13 cellular contexts compared by ENCODE assay signal in the genomic region with DNA sequence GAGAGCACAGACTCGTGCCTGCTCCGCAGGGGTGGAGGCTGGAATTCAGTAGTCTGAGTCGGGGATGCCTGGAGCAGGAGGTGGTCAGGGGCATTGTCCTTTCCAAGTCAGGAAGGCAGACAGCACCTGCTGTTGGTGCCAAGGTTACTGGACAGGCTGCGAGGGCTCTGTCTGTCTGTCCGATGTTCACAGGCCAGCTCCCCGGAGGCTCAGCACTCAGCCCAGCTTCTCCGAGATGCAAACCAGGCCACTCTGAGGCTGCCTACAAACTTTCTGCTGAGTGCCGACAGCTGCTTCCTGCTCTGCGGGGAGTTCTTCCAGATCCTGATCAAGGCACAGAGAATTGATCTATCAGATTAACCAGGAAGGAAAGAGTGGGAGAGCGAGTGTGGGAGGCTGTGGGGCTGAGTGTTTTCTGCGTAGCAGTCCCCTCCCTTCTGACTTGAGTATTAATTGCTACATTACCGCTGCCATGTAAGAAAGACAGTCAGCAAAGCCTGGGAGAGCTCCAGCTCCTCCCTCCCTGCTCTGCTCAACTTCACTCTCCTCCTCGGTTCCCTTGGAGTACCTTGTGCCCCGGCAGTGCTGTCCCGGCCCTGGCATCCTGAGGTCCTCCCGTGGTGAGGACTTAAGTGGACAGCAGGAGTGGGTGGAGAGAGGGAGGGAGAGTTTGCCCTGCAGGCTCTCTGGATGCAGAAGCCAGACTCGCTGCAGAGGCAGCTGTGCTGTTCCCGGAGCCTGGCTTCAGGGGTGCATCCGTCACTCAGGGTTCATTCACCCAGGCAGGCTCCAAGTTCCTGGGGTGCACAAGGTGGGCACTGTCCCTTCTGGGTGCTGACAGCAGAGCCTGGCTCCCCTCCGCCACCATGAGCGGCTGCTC. TPM values are rescaled to one million over a fixed set of nuclear protein-coding genes. Genes with fewer than 3 reads are reported as not detected.
DNase-seq lines count a peak whose midpoint lies in the region; FAIRE-seq and TF ChIP-seq lines count a peak whose summit lies in the region.
"Had no signal": no experiment of that assay in that cellular context is flagged by ENCODE, and none has a peak within 500 bp of the region (broad histone marks: within the 10 kb centered on the region; RNA-seq: fewer than 3 reads in every experiment).

No MANE protein-coding gene starts in this region.

- H3K36me3 ChIP-seq in NT2/D1 (ENCODE audit: insufficient read depth, insufficient read length, low read length) (no peaks in the 10 kb centered on the region), trophoblast cell (ENCODE audit: control insufficient read depth in 1 of 2, insufficient read depth in 2 of 2, low read length in 2 of 2) (no peaks in the 10 kb centered on the region)
- H3K36me3 ChIP-seq: neutrophil had no signal

- H3K36me3 Mint-ChIP-seq in CD14-positive monocyte, result no peaks in the 10 kb centered on the region
- no peaks in the 10 kb centered on the region for H3K36me3 Mint-ChIP-seq in glutamatergic neuron (ENCODE audit: unreplicated experiment)
- no peaks in the 10 kb centered on the region for H3K36me3 Mint-ChIP-seq in activated naive CD4-positive, alpha-beta T cell treated with anti-CD3 and anti-CD28 coated beads, Interleukin-2, amount 10 ng/mL, durations not matched to agents 7 days and 5 days

- H2BK120ac ChIP-seq in trophoblast cell (ENCODE audit: insufficient read depth, low read length, poor library complexity), result peak overlapping the region; percentile 28

- H3K4me1 Mint-ChIP-seq in CD14-positive monocyte, result peaks cover 61% of the 10 kb centered on the region
- peaks cover 37% of the 10 kb centered on the region for H3K4me1 Mint-ChIP-seq in glutamatergic neuron (ENCODE audit: low read depth, unreplicated experiment)
- no peaks in the 10 kb centered on the region for H3K4me1 Mint-ChIP-seq in activated naive CD4-positive, alpha-beta T cell treated with anti-CD3 and anti-CD28 coated beads, Interleukin-2, amount 10 ng/mL, durations not matched to agents 7 days and 5 days
- H3K4me1 Mint-ChIP-seq: central memory CD8-positive, alpha-beta T cell had no signal

- H3K79me2 ChIP-seq in trophoblast cell (ENCODE audit: control insufficient read depth, insufficient read depth, low read length, poor library complexity), result no peaks in the 10 kb centered on the region

- peak overlapping the region; percentile 22 for H3K4ac ChIP-seq in trophoblast cell (ENCODE audit: low read depth, low read length)

- peak overlapping the region; percentile 39 for H4K8ac ChIP-seq in trophoblast cell (ENCODE audit: low read depth, low read length)

- no peak overlapping the region for H2BK12ac ChIP-seq in trophoblast cell (ENCODE audit: low read length)

- H3K14ac ChIP-seq in trophoblast cell (ENCODE audit: low read length), result no peak overlapping the region

- H3K27me3 ChIP-seq in NT2/D1 (ENCODE audit: insufficient read depth, insufficient read length) (peaks cover 33% of the 10 kb centered on the region), trophoblast cell (ENCODE audit: insufficient read depth, low read length) (no peaks in the 10 kb centered on the region)

- H3K4me3 ChIP-seq in NT2/D1 (ENCODE audit: insufficient read length, low read depth) (no peak overlapping the region), trophoblast cell (ENCODE audit: low read depth, low read length) (no peak overlapping the region)

- H4K12ac ChIP-seq in trophoblast cell (ENCODE audit: low read depth, low read length), result no peak overlapping the region

- peak overlapping the region; percentile 45 for H4K91ac ChIP-seq in trophoblast cell (ENCODE audit: low read depth, low read length)

- no CpG with 5 or more reads among the region's 21 CpGs for WGBS in trophoblast cell (ENCODE audit: extremely low coverage, insufficient coverage, insufficient read length)

- peak overlapping the region; percentile 59 for H3K27ac ChIP-seq in trophoblast cell (ENCODE audit: low read depth, low read length)
- H3K27ac ChIP-seq: neutrophil had no signal

- TF ChIP-seq CTCF in CD14-positive monocyte (IDR thresholded peaks at IDR 0.05) (no peak), glutamatergic neuron (IDR thresholded peaks at IDR 0.05; ENCODE audit: partially characterized antibody, unreplicated experiment) (no peak)

- H3K9me3 Mint-ChIP-seq in CD14-positive monocyte (peaks cover 0 to 1% (median 0%) of the 10 kb centered on the region in 7 donors), glutamatergic neuron (ENCODE audit: unreplicated experiment) (peaks cover 2% of the 10 kb centered on the region)
- no peaks in the 10 kb centered on the region for H3K9me3 Mint-ChIP-seq in activated naive CD4-positive, alpha-beta T cell treated with anti-CD3 and anti-CD28 coated beads, Interleukin-2, amount 10 ng/mL, durations not matched to agents 7 days and 5 days
- H3K9me3 Mint-ChIP-seq: central memory CD8-positive, alpha-beta T cell had no signal

- peaks cover 11% of the 10 kb centered on the region for H3K4me1 ChIP-seq in NT2/D1 (ENCODE audit: insufficient read depth, insufficient read length)
- peaks cover 17 to 21% of the 10 kb centered on the region in 2 experiments for H3K4me1 ChIP-seq in trophoblast cell (ENCODE audit: control insufficient read depth in 1 of 2, insufficient read depth in 2 of 2, low read length in 2 of 2)

- H3K18ac ChIP-seq in trophoblast cell (ENCODE audit: low read length), result peak overlapping the region; percentile 30

- peak overlapping the region; percentile 16 for H2BK5ac ChIP-seq in trophoblast cell (ENCODE audit: low read depth, low read length, poor library complexity)

- peak overlapping the region; percentile 51 for H2AK5ac ChIP-seq in trophoblast cell (ENCODE audit: low read length)

- FAIRE-seq in GM19239 (lab: Jason Lieb, UNC), result no peak

- no peak overlapping the region for H3K23ac ChIP-seq in trophoblast cell (ENCODE audit: low read length)

- H3K27me3 Mint-ChIP-seq in CD14-positive monocyte (ENCODE audit: low read depth in 3 of 3) (peaks cover 0 to 2% (median 2%) of the 10 kb centered on the region in 3 donors), glutamatergic neuron (ENCODE audit: unreplicated experiment) (peaks cover 11% of the 10 kb centered on the region)
- H3K27me3 Mint-ChIP-seq in activated naive CD4-positive, alpha-beta T cell treated with anti-CD3 and anti-CD28 coated beads, Interleukin-2, amount 10 ng/mL, durations not matched to agents 7 days and 5 days, result peaks cover 79% of the 10 kb centered on the region

- H2AFZ ChIP-seq in trophoblast cell (ENCODE audit: insufficient read depth, low read length, poor library complexity), result peak overlapping the region; percentile 23

- H3K4me2 ChIP-seq in trophoblast cell (ENCODE audit: low read length), result peak overlapping the region; percentile 47

- H3K4me3 Mint-ChIP-seq in CD14-positive monocyte (peak overlapping the region; percentile 17 to 82), glutamatergic neuron (ENCODE audit: unreplicated experiment) (peak overlapping the region; percentile 19)
- no peak overlapping the region for H3K4me3 Mint-ChIP-seq in activated naive CD4-positive, alpha-beta T cell treated with anti-CD3 and anti-CD28 coated beads, Interleukin-2, amount 10 ng/mL, durations not matched to agents 7 days and 5 days
- H3K4me3 Mint-ChIP-seq: central memory CD8-positive, alpha-beta T cell had no signal

- H3K27ac Mint-ChIP-seq in CD14-positive monocyte (peak overlapping the region; percentile 30 to 66 (median 43)), glutamatergic neuron (ENCODE audit: unreplicated experiment) (no peak overlapping the region)
- H3K27ac Mint-ChIP-seq in activated naive CD4-positive, alpha-beta T cell treated with anti-CD3 and anti-CD28 coated beads, Interleukin-2, amount 10 ng/mL, durations not matched to agents 7 days and 5 days, result no peak overlapping the region

- H3K9ac ChIP-seq in NT2/D1 (ENCODE audit: insufficient read length, low read depth) (peak overlapping the region; percentile 29), trophoblast cell (ENCODE audit: low read length) (no peak overlapping the region)

- no peak for DNase-seq in CD14-positive monocyte (ENCODE audit: low spot score)
- DNase-seq in NT2/D1 (ENCODE audit: low read depth, low spot score), result no peak
- DNase-seq in glutamatergic neuron, result peak; percentile 28
- no peak for DNase-seq in trophoblast cell
- no peak for DNase-seq in globus pallidus (ENCODE audit: low spot score)
- DNase-seq in GM19239 (ENCODE audit: insufficient read length, low spot score), result no peak
- no peak for DNase-seq in NCI-H2107 treated with DMSO at 0.1 percent for 48 hours (lab: John Stamatoyannopoulos, UW; ENCODE audit: unreplicated experiment)
- DNase-seq in activated naive CD4-positive, alpha-beta T cell treated with anti-CD3 and anti-CD28 coated beads, Interleukin-2, amount 10 ng/mL, durations not matched to agents 7 days and 5 days, result no peak
- DNase-seq: activated gamma-delta T cell; NCI-H510A treated with DMSO at 0.1 percent for 48 hours; stimulated activated CD8-positive, alpha-beta memory T cell treated with anti-CD3 and anti-CD28 coated beads, Interleukin-4, amount 100 ng/mL, for 48 hours had no signal

- H3K9me3 ChIP-seq in NT2/D1 (ENCODE audit: insufficient read depth, low read length) (no peaks in the 10 kb centered on the region), trophoblast cell (ENCODE audit: insufficient read depth, low read depth, low read length) (no peaks in the 10 kb centered on the region)
- H3K9me3 ChIP-seq: neutrophil had no signal

- intact Hi-C loops in CD14-positive monocyte (cut with micrococcal nuclease), result loop anchor here in 1 of 2 donors (5.0 kb wide), 2 partner anchors 34 to 86 kb away; partner anchors contain the start of gene KCNMB1

- H3K79me1 ChIP-seq in trophoblast cell (ENCODE audit: low read length), result peaks cover 3% of the 10 kb centered on the region

- CTCF ChIA-PET in activated naive CD4-positive, alpha-beta T cell treated with anti-CD3 and anti-CD28 coated beads, Interleukin-2, amount 10 ng/mL, durations not matched to agents 7 days and 5 days (lab: Charles Lee), result interaction anchor here (1.1 to 1.7 kb wide), 3 partner anchors 13 to 127 kb away, joined by 3 to 5 read pairs (median 4); no protein-coding TSS in a partner anchor

RNA-seq across cellular contexts. Expression of gene KCNMB1, which starts 35.9 kb away (rescaled TPM):
- 1 to 10 TPM in 1 of 2 donors, under 1 TPM in 1; 0.79 to 1.2 TPM for polyA plus RNA-seq in CD14-positive monocyte
- 0.29 TPM for total RNA-seq in glutamatergic neuron (ENCODE audit: unreplicated experiment)
- 0.15 and 0.16 TPM in 2 replicates for polyA plus RNA-seq in trophoblast cell (2013)

RNA-seq across cellular contexts. Expression of gene LCP2, which starts 55.7 kb away (rescaled TPM):
- polyA plus RNA-seq in CD14-positive monocyte, result 10 to 100 TPM; 52.0 to 89.5 TPM
- not detected for total RNA-seq in glutamatergic neuron (ENCODE audit: unreplicated experiment)
- polyA plus RNA-seq in trophoblast cell (2013), result 0.15 and 0.19 TPM in 2 replicates

Comparison
In these comparisons a context has a peak if more than half of its experiments do, and no peak if none do; other contexts are left out.
1. H3K27ac Mint-ChIP-seq: peak in CD14-positive monocyte (7 of 7); none in glutamatergic neuron (single experiment) and activated naive CD4-positive, alpha-beta T cell treated with anti-CD3 and anti-CD28 coated beads, Interleukin-2, amount 10 ng/mL, durations not matched to agents 7 days and 5 days (single experiment).